In the genomic region with DNA sequence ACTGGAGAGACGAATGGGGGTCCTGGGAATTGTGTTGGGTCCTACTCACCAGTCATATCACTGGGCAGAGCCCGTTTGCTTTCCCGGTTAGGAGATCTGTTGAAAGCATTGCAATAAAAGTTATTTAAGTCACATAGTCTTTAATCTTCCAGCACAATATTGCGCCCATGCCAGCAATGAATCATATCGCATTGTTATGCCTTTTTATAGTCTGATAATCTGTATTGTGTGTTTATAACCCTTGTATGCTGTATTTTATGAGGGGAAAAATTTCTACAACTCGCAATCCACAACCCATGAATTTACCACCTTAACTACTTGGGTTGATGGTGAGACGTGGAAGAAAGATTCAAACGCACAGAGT, we compare ENCODE assay signal across 1 cellular context.
TF ChIP-seq lines count a peak whose summit lies in the region.

No MANE protein-coding gene starts in this region.

TF ChIP-seq in H1, 55 proteins besides CTCF, POLR2A, EP300 and RAD21:
- TF ChIP-seq TEAD4 (IDR thresholded peaks at IDR 0.05; ENCODE audit: low read depth, low read length), result no peak
- TF ChIP-seq EGR1 (IDR thresholded peaks at IDR 0.05; ENCODE audit: borderline replicate concordance, low read depth, low read length), result no peak
- no peak for TF ChIP-seq TBP (IDR thresholded peaks at IDR 0.05; ENCODE audit: low read depth, low read length)
- TF ChIP-seq BRCA1 (IDR thresholded peaks at IDR 0.05; ENCODE audit: low read depth, low read length), result no peak
